8 cellular contexts compared by ENCODE assay signal in genomic region chr11:111870522-111870886, GRCh38. TPM values are rescaled to one million over a fixed set of nuclear protein-coding genes. Genes with fewer than 3 reads are reported as not detected.
DNase-seq lines count a peak whose midpoint lies in the region; ATAC-seq and TF ChIP-seq lines count a peak whose summit lies in the region.

No MANE protein-coding gene starts in this region.

- peak overlapping the region; percentile 79 for H3K4me2 ChIP-seq in DOHH2 (ENCODE audit: low read length)
- peak overlapping the region; percentile 95 for H3K4me2 ChIP-seq in PC-3 (ENCODE audit: low read length)

- DNase-seq in PC-3 (no peak), esophagus muscularis mucosa (ENCODE audit: extremely low spot score) (no peak), gastrocnemius medialis (no peak), SHP77 treated with DMSO at 0.1 percent for 48 hours (lab: John Stamatoyannopoulos, UW) (no peak), sciatic nerve (ENCODE audit: low spot score) (no peak)

- no peak for TF ChIP-seq CTCF in DOHH2 (IDR thresholded peaks at IDR 0.05; ENCODE audit: low read depth, low read length, poor library complexity, severe bottlenecking)
- no peak for TF ChIP-seq CTCF in PC-3 (conservative IDR thresholded peaks at IDR 0.05; ENCODE audit: low read depth, low read length)
- no peak for TF ChIP-seq CTCF in esophagus muscularis mucosa (IDR thresholded peaks at IDR 0.05)
- TF ChIP-seq CTCF in gastrocnemius medialis (IDR thresholded peaks at IDR 0.05 in 4 of 5, conservative IDR thresholded peaks at IDR 0.05 in 1 of 5), result no peak

- H4K20me1 ChIP-seq in DOHH2 (ENCODE audit: control insufficient read depth, insufficient read depth, low read depth, low read length), result no peaks in the 10 kb centered on the region
- H4K20me1 ChIP-seq in PC-3 (ENCODE audit: low read length), result no peaks in the 10 kb centered on the region

- no peaks in the 10 kb centered on the region for H3K9me2 ChIP-seq in DOHH2 (replicated peaks; ENCODE audit: control insufficient read depth, low read length)
- no peaks in the 10 kb centered on the region for H3K9me2 ChIP-seq in PC-3 (replicated peaks; ENCODE audit: low read length)

- H3F3A ChIP-seq in DOHH2 (ENCODE audit: control insufficient read depth, insufficient read depth) (peaks cover 8% of the 10 kb centered on the region), PC-3 (ENCODE audit: low read length, unreplicated experiment) (no peaks in the 10 kb centered on the region)

- H3K4me3 ChIP-seq in DOHH2 (ENCODE audit: low read length) (peak overlapping the region; percentile 95), PC-3 (ENCODE audit: low read length) (peak overlapping the region; percentile 91), esophagus muscularis mucosa (peak overlapping the region; percentile 86 to 98 (median 97)), gastrocnemius medialis (peak overlapping the region; percentile 78 to 96 (median 86))

- CTCF ChIA-PET in PC-3 (lab: Charles Lee), result interaction anchor here (0.5 to 1.6 kb wide), 7 partner anchors 11 to 106 kb away, joined by 4 to 13 read pairs (median 6); no protein-coding TSS in a partner anchor

- intact Hi-C loops in PC-3 (cut with micrococcal nuclease) (no loop called here), esophagus muscularis mucosa (cut with DNase I) (loop anchor here (10.0 kb wide), 1 partner anchor 214 kb away; the partner anchor contains the start of genes SDHD and TIMM8B), gastrocnemius medialis (cut with DNase I; ENCODE audit: low total_unique reads) (loop anchor here (10.0 kb wide), 1 partner anchor 1444 kb away; the partner anchor contains the start of gene TTC12), sciatic nerve (cut with DNase I) (no loop called here)

- H3K9ac ChIP-seq in PC-3 (ENCODE audit: low read length), result peak overlapping the region; percentile 91

- H3K4me1 ChIP-seq in DOHH2 (ENCODE audit: control insufficient read depth, low read length), result peaks cover 14% of the 10 kb centered on the region
- peaks cover 17% of the 10 kb centered on the region for H3K4me1 ChIP-seq in PC-3 (ENCODE audit: insufficient read depth, low read length)
- H3K4me1 ChIP-seq in esophagus muscularis mucosa, result peaks cover 7 to 26% (median 22%) of the 10 kb centered on the region in 4 donors
- peaks cover 17 to 18% of the 10 kb centered on the region in 2 donors for H3K4me1 ChIP-seq in gastrocnemius medialis

- H3K9me3 ChIP-seq in DOHH2 (ENCODE audit: control insufficient read depth, insufficient read depth, low read length) (no peaks in the 10 kb centered on the region), PC-3 (ENCODE audit: low read length) (no peaks in the 10 kb centered on the region), esophagus muscularis mucosa (no peaks in the 10 kb centered on the region), gastrocnemius medialis (no peaks in the 10 kb centered on the region)

- no peaks in the 10 kb centered on the region for H3K27me3 ChIP-seq in DOHH2 (ENCODE audit: control insufficient read depth, low read length)
- no peaks in the 10 kb centered on the region for H3K27me3 ChIP-seq in PC-3 (ENCODE audit: low read length)
- H3K27me3 ChIP-seq in esophagus muscularis mucosa, result no peaks in the 10 kb centered on the region
- no peaks in the 10 kb centered on the region for H3K27me3 ChIP-seq in gastrocnemius medialis

- in situ Hi-C loops in gastrocnemius medialis (cut with MboI; ENCODE audit: low sequenced_read_pairs in 4 of 4), result loop anchor here (10.0 kb wide), 5 partner anchors 64 to 214 kb away; partner anchors contain the start of genes DIXDC1 (in 1 of the 4), NKAPD1 (in 1 of the 4), PIH1D2 (in 1 of the 4) and SDHD (in 1 of the 4)

- H3K79me2 ChIP-seq in DOHH2 (ENCODE audit: control insufficient read depth, low read length), result peaks cover 19% of the 10 kb centered on the region
- H3K79me2 ChIP-seq in PC-3 (ENCODE audit: low read length), result peaks cover 13% of the 10 kb centered on the region; the same call in 1 of the 2 replicates

- no peak for TF ChIP-seq POLR2A in esophagus muscularis mucosa (IDR thresholded peaks at IDR 0.05; ENCODE audit: low read depth)
- no peak for TF ChIP-seq POLR2A in gastrocnemius medialis (IDR thresholded peaks at IDR 0.05)

- H3K36me3 ChIP-seq in DOHH2 (ENCODE audit: control insufficient read depth, low read length), result peaks cover 39% of the 10 kb centered on the region
- H3K36me3 ChIP-seq in PC-3 (ENCODE audit: low read depth, low read length), result peaks cover 16% of the 10 kb centered on the region; the same call in 1 of the 2 replicates
- peaks cover 11 to 42% (median 31%) of the 10 kb centered on the region in 4 donors for H3K36me3 ChIP-seq in esophagus muscularis mucosa
- H3K36me3 ChIP-seq in gastrocnemius medialis, result peaks cover 0 to 35% of the 10 kb centered on the region in 2 donors

- H3K27ac ChIP-seq in DOHH2 (ENCODE audit: low read depth, low read length) (peak overlapping the region; percentile 40), PC-3 (ENCODE audit: low read length) (no peak overlapping the region), esophagus muscularis mucosa (replicated peaks in 1 of 4) (peak overlapping the region; percentile 91 to 96 (median 92)), gastrocnemius medialis (peak overlapping the region; percentile 90 to 95 (median 93))

- BruUV-seq in PC-3 (replicated peaks; lab: Mats Ljungman, UMichigan), result no TSS peak

- POLR2A ChIA-PET in PC-3 (lab: Charles Lee; ENCODE audit: unreplicated experiment), result interaction anchor here (1.1 to 1.4 kb wide), 2 partner anchors 56 to 111 kb away, joined by 5 to 7 read pairs; no protein-coding TSS in a partner anchor

- peak overlapping the region; percentile 99 for H2AFZ ChIP-seq in PC-3 (ENCODE audit: low read length)

- no peak for TF ChIP-seq EP300 in esophagus muscularis mucosa (IDR thresholded peaks at IDR 0.05)

- peak; percentile 10 for ATAC-seq in GM21737 (IDR thresholded peaks at IDR 0.05; ENCODE audit: unreplicated experiment)
- no peak; the same call in 1 of the 2 replicates for ATAC-seq in PC-3
- ATAC-seq in gastrocnemius medialis, result no peak
- ATAC-seq in GM19397 (IDR thresholded peaks at IDR 0.05; ENCODE audit: unreplicated experiment), result no peak
- ATAC-seq in sciatic nerve, result no peak

RNA-seq across cellular contexts. Expression of gene ALG9, which starts 0.9 kb away (rescaled TPM):
- total RNA-seq in PC-3 (2014; rRNA removed) (29.4 and 34.3 TPM in 2 replicates), esophagus muscularis mucosa (10 to 100 TPM; 18.4 to 24.1 (median 22.1) TPM), gastrocnemius medialis (10 to 100 TPM; 10.3 to 22.5 (median 14.9) TPM), sciatic nerve (27.6 TPM)

RNA-seq across cellular contexts. Expression of gene FDXACB1, which starts 8.5 kb away (rescaled TPM):
- total RNA-seq in PC-3 (2014; rRNA removed) (2.5 and 3.0 TPM in 2 replicates), esophagus muscularis mucosa (under 1 TPM; 0.83 to 0.92 (median 0.84) TPM), gastrocnemius medialis (under 1 TPM; 0.11 to 0.91 (median 0.29) TPM), sciatic nerve (1.7 TPM)

RNA-seq across cellular contexts. Expression of gene CFAP68, which starts 8.8 kb away (rescaled TPM):
- total RNA-seq in PC-3 (2014; rRNA removed) (26.0 and 27.4 TPM in 2 replicates), esophagus muscularis mucosa (10 to 100 TPM in 3 of 4 donors, 1 to 10 TPM in 1; 8.7 to 21.7 (median 19.9) TPM), gastrocnemius medialis (10 to 100 TPM in 2 of 4 donors, 1 to 10 TPM in 2; 8.2 to 20.9 (median 9.8) TPM), sciatic nerve (18.8 TPM)

RNA-seq across cellular contexts. Expression of gene CRYAB, which starts 41.1 kb away (rescaled TPM):
- total RNA-seq in PC-3 (2014; rRNA removed) (not detected in 2 replicates), esophagus muscularis mucosa (100 to 1,000 TPM; 315 to 493 (median 382) TPM), gastrocnemius medialis (1,000 to 10,000 TPM in 2 of 4 donors, 100 to 1,000 TPM in 2; 763 to 2,291 (median 1,427) TPM), sciatic nerve (1,238 TPM)

RNA-seq across cellular contexts. Expression of gene HSPB2, which starts 42.0 kb away (rescaled TPM):
- not detected in 2 replicates for total RNA-seq in PC-3 (2014; rRNA removed)
- total RNA-seq in esophagus muscularis mucosa, result 1 to 10 TPM; 1.2 to 4.0 (median 2.4) TPM
- 1 to 10 TPM in 3 of 4 donors, under 1 TPM in 1; 0.41 to 4.6 (median 2.4) TPM for total RNA-seq in gastrocnemius medialis
- 14.4 TPM for total RNA-seq in sciatic nerve

Comparison
In these comparisons a context has a peak if more than half of its experiments do, and no peak if none do; other contexts are left out.
1. intact Hi-C loops: an anchor here in esophagus muscularis mucosa (10.0 kb wide) and gastrocnemius medialis (10.0 kb wide); none called in PC-3 and sciatic nerve.